ENCODE assay signal across 2 cellular contexts in genomic region chr9:136773386-136774044, GRCh38.
TF ChIP-seq lines count a peak whose summit lies in the region.

No MANE protein-coding gene starts in this region.

TF ChIP-seq in A549, 52 proteins besides CTCF, POLR2A, EP300 and RAD21:
- TF ChIP-seq HOXB13 (CRISPR knock-in tag; IDR thresholded peaks at IDR 0.05; ENCODE audit: low read depth): no peak
- TF ChIP-seq ZC3H11A (IDR thresholded peaks at IDR 0.05): no peak
- no peak for TF ChIP-seq HEYL (CRISPR knock-in tag; IDR thresholded peaks at IDR 0.05)
- 0 out of 2 replicates have a peak, but pooled peaks have one; percentile 36 for TF ChIP-seq MAX (IDR thresholded peaks at IDR 0.05)
- TF ChIP-seq ZFP36 (IDR thresholded peaks at IDR 0.05; ENCODE audit: borderline replicate concordance, partially characterized antibody): no peak
- peak; percentile 83 for TF ChIP-seq USF2 (IDR thresholded peaks at IDR 0.05)
- TF ChIP-seq HDAC2 (IDR thresholded peaks at IDR 0.05): no peak
- no peak for TF ChIP-seq GATA3 (IDR thresholded peaks at IDR 0.05; ENCODE audit: borderline replicate concordance)
- TF ChIP-seq EHMT2 (IDR thresholded peaks at IDR 0.05; ENCODE audit: low read depth): no peak
- no peak for TF ChIP-seq KDM1A (IDR thresholded peaks at IDR 0.05; ENCODE audit: low read depth)
- TF ChIP-seq ATOH8 (CRISPR knock-in tag; IDR thresholded peaks at IDR 0.05; ENCODE audit: low read depth): no peak

TF ChIP-seq in endothelial cell of umbilical vein, 7 proteins besides CTCF, POLR2A, EP300 and RAD21:
- TF ChIP-seq GATA2 (IDR thresholded peaks at IDR 0.05; ENCODE audit: insufficient read depth, insufficient read length, low read depth, low read length): no peak
- no peak for TF ChIP-seq POLR2AphosphoS5 (IDR thresholded peaks at IDR 0.05; ENCODE audit: insufficient read depth, low read depth, low read length)
- peak; percentile 57 for TF ChIP-seq MAX (IDR thresholded peaks at IDR 0.05; ENCODE audit: insufficient read depth, insufficient read length)
- no peak for TF ChIP-seq MYC (IDR thresholded peaks at IDR 0.05; ENCODE audit: low read depth, low read length)
- TF ChIP-seq FOS (IDR thresholded peaks at IDR 0.05; ENCODE audit: borderline replicate concordance, insufficient read depth, low read length): no peak
